In genomic region chr9:137198748-137199276, GRCh38 we compare ENCODE assay signal across 1 cellular context.
TF ChIP-seq lines count a peak whose summit lies in the region.

No MANE protein-coding gene starts in this region.

TF ChIP-seq in IMR-90, 13 proteins besides CTCF, POLR2A, EP300 and RAD21:
- TF ChIP-seq, protein P1, sequence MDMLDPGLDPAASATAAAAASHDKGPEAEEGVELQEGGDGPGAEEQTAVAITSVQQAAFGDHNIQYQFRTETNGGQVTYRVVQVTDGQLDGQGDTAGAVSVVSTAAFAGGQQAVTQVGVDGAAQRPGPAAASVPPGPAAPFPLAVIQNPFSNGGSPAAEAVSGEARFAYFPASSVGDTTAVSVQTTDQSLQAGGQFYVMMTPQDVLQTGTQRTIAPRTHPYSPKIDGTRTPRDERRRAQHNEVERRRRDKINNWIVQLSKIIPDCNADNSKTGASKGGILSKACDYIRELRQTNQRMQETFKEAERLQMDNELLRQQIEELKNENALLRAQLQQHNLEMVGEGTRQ (IDR thresholded peaks at IDR 0.05; ENCODE audit: low read depth, low read length): no peak
- TF ChIP-seq RFX5 (IDR thresholded peaks at IDR 0.05; ENCODE audit: low read depth, low read length): no peak
- no peak for TF ChIP-seq SMC3 (IDR thresholded peaks at IDR 0.05; ENCODE audit: low read depth, low read length)
- TF ChIP-seq MXI1 (IDR thresholded peaks at IDR 0.05; ENCODE audit: borderline replicate concordance, low read depth, low read length): no peak
- no peak for TF ChIP-seq CHD1 (IDR thresholded peaks at IDR 0.05; ENCODE audit: low read depth, low read length)
- no peak for TF ChIP-seq ELK1 (IDR thresholded peaks at IDR 0.05; ENCODE audit: borderline replicate concordance, low read depth, low read length)
- no peak for TF ChIP-seq CEBPB (IDR thresholded peaks at IDR 0.05; ENCODE audit: low read depth, low read length)
- TF ChIP-seq RCOR1 (IDR thresholded peaks at IDR 0.05; ENCODE audit: insufficient replicate concordance, low read length): no peak
- no peak for TF ChIP-seq MAZ (IDR thresholded peaks at IDR 0.05; ENCODE audit: borderline replicate concordance, low read depth, low read length)
- no peak for TF ChIP-seq NFE2L2 (IDR thresholded peaks at IDR 0.05; ENCODE audit: low read depth, low read length)
- TF ChIP-seq FOS (IDR thresholded peaks at IDR 0.05; ENCODE audit: low read depth, low read length): no peak
- no peak for TF ChIP-seq BHLHE40 (IDR thresholded peaks at IDR 0.05; ENCODE audit: low read depth, low read length)
- no peak for TF ChIP-seq MAFK (IDR thresholded peaks at IDR 0.05; ENCODE audit: low read depth, low read length)
